12 cellular contexts compared by ENCODE assay signal in the genomic region with DNA sequence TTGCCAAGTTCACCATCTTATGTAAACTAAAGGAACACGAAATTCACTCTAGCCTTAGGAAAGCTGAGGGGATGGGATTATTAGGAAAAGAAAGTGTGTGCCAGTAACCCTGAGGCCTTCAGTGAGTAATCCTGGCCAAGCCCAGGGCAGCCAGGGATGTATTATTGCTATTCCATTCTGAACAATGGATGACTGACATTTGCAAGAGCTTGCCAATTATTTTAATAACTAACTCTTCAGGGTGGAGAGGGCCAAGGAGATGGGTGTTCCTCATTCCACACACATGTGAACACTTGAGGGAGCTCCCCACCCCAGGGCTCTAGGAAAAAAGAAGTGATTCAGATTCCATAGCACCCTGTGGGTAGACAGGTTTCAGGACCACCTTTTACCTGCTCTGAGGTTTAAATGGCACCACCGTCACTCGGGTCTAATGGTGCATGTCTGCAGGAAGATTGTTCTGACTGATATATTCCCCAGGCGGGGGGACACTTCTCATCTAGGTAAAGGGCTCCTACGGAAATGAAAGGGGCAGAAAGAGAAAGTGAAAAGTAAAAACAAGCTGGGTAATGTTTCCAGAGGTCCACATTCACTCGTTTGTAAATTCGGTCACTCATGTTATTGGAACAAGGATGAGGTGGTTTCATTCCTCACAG. TPM values are rescaled to one million over a fixed set of nuclear protein-coding genes. Genes with fewer than 3 reads are reported as not detected.
DNase-seq lines count a peak whose midpoint lies in the region; ATAC-seq, FAIRE-seq and TF ChIP-seq lines count a peak whose summit lies in the region.
"Had no signal": no experiment of that assay in that cellular context is flagged by ENCODE, and none has a peak within 500 bp of the region (broad histone marks: within the 10 kb centered on the region; RNA-seq: fewer than 3 reads in every experiment).

No MANE protein-coding gene starts in this region.

- peaks cover 19% of the 10 kb centered on the region for H3K36me3 ChIP-seq in SJSA1

- TF ChIP-seq CTCF in D721Med (IDR thresholded peaks at IDR 0.05; ENCODE audit: insufficient read depth, missing control alignments), result no peak

- no peaks in the 10 kb centered on the region for H3K9me3 ChIP-seq in SJSA1 (replicated peaks)

- intact Hi-C loops in Right ventricle myocardium inferior (cut with DNase I), result no loop called here
- intact Hi-C loops in cardiac septum (cut with DNase I), result no loop called here

- peaks cover 33% of the 10 kb centered on the region for H3K4me1 ChIP-seq in SJSA1 (replicated peaks)

- no peak overlapping the region for H3K27ac ChIP-seq in SJSA1

- DNase-seq in Right ventricle myocardium inferior (ENCODE audit: missing footprints) (peak; percentile 11), cardiac septum (ENCODE audit: low spot score) (no peak), SJSA1 (ENCODE audit: low read depth in 1 of 2, low spot score in 2 of 2) (peak; percentile 25 to 30), kidney tubule cell (ENCODE audit: low spot score) (peak; percentile 99), ureter (ENCODE audit: low spot score) (peak; percentile 67), NCI-H2029 (lab: John Stamatoyannopoulos, UW) (no peak), D721Med (ENCODE audit: insufficient read length, low spot score) (no peak)
- DNase-seq: activated naive CD4-positive, alpha-beta T cell; AML-193; MM.1S; SW 1271 had no signal

- ATAC-seq in Right ventricle myocardium inferior (no peak), HG03432 (IDR thresholded peaks at IDR 0.05; ENCODE audit: unreplicated experiment) (no peak)

- no peak overlapping the region for H3K4me3 ChIP-seq in SJSA1

- no peak for FAIRE-seq in D721Med (lab: Jason Lieb, UNC)

- no peaks in the 10 kb centered on the region for H3K27me3 ChIP-seq in SJSA1 (replicated peaks)

RNA-seq across cellular contexts. Expression of gene TK2, which starts 41.5 kb away (rescaled TPM):
- 18.6 TPM for total RNA-seq in Right ventricle myocardium inferior
- 23.4 TPM for total RNA-seq in cardiac septum
- 26.2 and 28.9 TPM in 2 replicates for total RNA-seq in SJSA1 (2014; rRNA removed; shearing (Covaris generic))
- total RNA-seq in ureter, result 37.9 TPM

RNA-seq across cellular contexts. Expression of gene CKLF, which starts 44.0 kb away (rescaled TPM):
- total RNA-seq in Right ventricle myocardium inferior (14.7 TPM), cardiac septum (10.5 TPM), ureter (34.0 TPM)
- 124 and 134 TPM in 2 replicates for total RNA-seq in SJSA1 (2014; rRNA removed; shearing (Covaris generic))

RNA-seq across cellular contexts. Expression of gene CMTM1, which starts 57.9 kb away (rescaled TPM):
- total RNA-seq in Right ventricle myocardium inferior, result 0.92 TPM
- total RNA-seq in cardiac septum, result 1.3 TPM
- total RNA-seq in SJSA1 (2014; rRNA removed; shearing (Covaris generic)), result 3.5 and 5.4 TPM in 2 replicates
- total RNA-seq in ureter, result 4.3 TPM

Comparison
In these comparisons a context has a peak if more than half of its experiments do, and no peak if none do; other contexts are left out.
1. DNase-seq: peak in Right ventricle myocardium inferior (single experiment), SJSA1 (2 of 2), kidney tubule cell (single experiment) and ureter (single experiment); none in cardiac septum (single experiment), NCI-H2029 (single experiment) and D721Med (single experiment).